Comparison of ENCODE assay signal across 3 cellular contexts in genomic region chr4:66785479-66785878, GRCh38.
TF ChIP-seq lines count a peak whose summit lies in the region.

No MANE protein-coding gene starts in this region.

TF ChIP-seq in A549, 52 proteins besides CTCF, POLR2A, EP300 and RAD21:
- TF ChIP-seq ELK1 (IDR thresholded peaks at IDR 0.05; ENCODE audit: low read depth, low read length) (no peak), MAZ (IDR thresholded peaks at IDR 0.05; ENCODE audit: borderline replicate concordance, low read depth, low read length) (no peak), MAFK (IDR thresholded peaks at IDR 0.05; ENCODE audit: partially characterized antibody) (peak; percentile 79)

TF ChIP-seq in IMR-90, 13 proteins besides CTCF, POLR2A, EP300 and RAD21:
- TF ChIP-seq MAFK (IDR thresholded peaks at IDR 0.05; ENCODE audit: low read depth, low read length) (peak; percentile 86), RCOR1 (IDR thresholded peaks at IDR 0.05; ENCODE audit: insufficient replicate concordance, low read length) (no peak)

TF ChIP-seq in H1, 55 proteins besides CTCF, POLR2A, EP300 and RAD21:
- TF ChIP-seq MAFK (IDR thresholded peaks at IDR 0.05; ENCODE audit: low read depth, low read length) (peak; percentile 39; the same call in 1 of the 2 replicates), CHD1 (IDR thresholded peaks at IDR 0.05; ENCODE audit: low read depth, low read length) (no peak)
